Comparison of ENCODE assay signal across 19 cellular contexts in genomic region chr13:67726979-67727378, GRCh38.
DNase-seq lines count a peak whose midpoint lies in the region; TF ChIP-seq lines count a peak whose summit lies in the region.
"Had no signal": no experiment of that assay in that cellular context is flagged by ENCODE, and none has a peak within 500 bp of the region (broad histone marks: within the 10 kb centered on the region; RNA-seq: fewer than 3 reads in every experiment).

No MANE protein-coding gene starts in this region.

- H3K9me3 Mint-ChIP-seq in chondrocyte (ENCODE audit: low read depth), result peaks cover 42% of the 10 kb centered on the region

- no peaks in the 10 kb centered on the region for H3K27me3 ChIP-seq in liver (ENCODE audit: control insufficient read depth in 4 of 4, insufficient read depth in 4 of 4, low read length in 3 of 4)
- H3K27me3 ChIP-seq in tibial nerve, result no peaks in the 10 kb centered on the region
- H3K27me3 ChIP-seq: SJSA1 had no signal

- H3K4me3 Mint-ChIP-seq in chondrocyte (ENCODE audit: unreplicated experiment), result no peak overlapping the region
- H3K4me3 Mint-ChIP-seq: HFFc6 had no signal

- H3K36me3 ChIP-seq in liver (ENCODE audit: control insufficient read depth in 4 of 4, insufficient read depth in 3 of 4, low read depth in 1 of 4, low read length in 3 of 4) (no peaks in the 10 kb centered on the region), tibial nerve (no peaks in the 10 kb centered on the region)
- H3K36me3 ChIP-seq: SJSA1 had no signal

- H3K4me3 ChIP-seq in liver (ENCODE audit: low read depth in 1 of 3, low read length in 3 of 3) (no peak overlapping the region), tibial nerve (no peak overlapping the region)
- H3K4me3 ChIP-seq: A549, SJSA1 had no signal

- DNase-seq in HT1080 (ENCODE audit: low read depth), result peak; percentile 33
- peak; percentile 46 for DNase-seq in chondrocyte (ENCODE audit: low spot score)
- DNase-seq in stimulated activated naive CD4-positive, alpha-beta T cell (lab: John Stamatoyannopoulos, UW), result no peak
- DNase-seq in tibial nerve (ENCODE audit: low spot score in 2 of 2), result no peak
- DNase-seq in NCI-H446 treated with DMSO at 0.1 percent for 48 hours (lab: John Stamatoyannopoulos, UW), result no peak
- no peak for DNase-seq in T-helper 2 cell
- DNase-seq: C1 segment of cervical spinal cord, HFFc6, IMR-90, Kasumi-1, NCI-H1417 treated with DMSO at 0.1 percent for 48 hours, NCI-H2029, NCI-H2171, NCI-H774 had no signal

- H3K4me1 Mint-ChIP-seq in chondrocyte (ENCODE audit: low read depth), result no peaks in the 10 kb centered on the region

- H3K27ac ChIP-seq in 22Rv1 (no peak overlapping the region), liver (ENCODE audit: low read depth in 1 of 2, low read length in 2 of 2) (no peak overlapping the region), tibial nerve (no peak overlapping the region)
- H3K27ac ChIP-seq: A549, RWPE1, SJSA1 had no signal

- H3K27me3 Mint-ChIP-seq in chondrocyte (ENCODE audit: low read depth), result no peaks in the 10 kb centered on the region

- no peak overlapping the region for H3K27ac Mint-ChIP-seq in chondrocyte (ENCODE audit: unreplicated experiment)
- H3K27ac Mint-ChIP-seq: HFFc6 had no signal

- peaks cover 11% of the 10 kb centered on the region for H3K36me3 Mint-ChIP-seq in chondrocyte (ENCODE audit: low read depth)

- H3K4me1 ChIP-seq in liver (ENCODE audit: control insufficient read depth in 4 of 4, insufficient read depth in 4 of 4, low read length in 3 of 4), result no peaks in the 10 kb centered on the region
- H3K4me1 ChIP-seq in tibial nerve, result no peaks in the 10 kb centered on the region
- H3K4me1 ChIP-seq: A549, SJSA1 had no signal

- peak in 1 of 2 donors; percentile 47 for TF ChIP-seq RAD21 in liver (IDR thresholded peaks at IDR 0.05)

- 31% methylated on average over 3 of the region's 3 CpGs for WGBS in liver
- WGBS in tibial nerve, 2 donors, result 54 to 76% methylated on average over 3 of the region's 3 CpGs

- TF ChIP-seq POLR2A in tibial nerve (IDR thresholded peaks at IDR 0.05), result no peak

- no peak overlapping the region for H3K9ac ChIP-seq in liver (ENCODE audit: low read depth in 1 of 2, low read length in 2 of 2)

- H3K9me3 ChIP-seq in liver (ENCODE audit: control insufficient read depth in 4 of 4, low read length in 3 of 4), result peaks cover 0 to 3% (median 2%) of the 10 kb centered on the region in 4 donors
- H3K9me3 ChIP-seq in tibial nerve, result peaks cover 0 to 27% (median 4%) of the 10 kb centered on the region in 4 donors
- H3K9me3 ChIP-seq: SJSA1 had no signal

- TF ChIP-seq EP300 in tibial nerve (IDR thresholded peaks at IDR 0.05), result no peak

- TF ChIP-seq CTCF in 22Rv1 (IDR thresholded peaks at IDR 0.05), result peak; percentile 60
- TF ChIP-seq CTCF in chondrocyte (IDR thresholded peaks at IDR 0.05), result no peak
- TF ChIP-seq CTCF in liver (IDR thresholded peaks at IDR 0.05; ENCODE audit: low read depth, low read length, missing input control), result no peak
- no peak for TF ChIP-seq CTCF in tibial nerve (IDR thresholded peaks at IDR 0.05)

TF ChIP-seq in liver, 16 proteins besides CTCF, POLR2A, EP300 and RAD21:
- TF ChIP-seq JUND (IDR thresholded peaks at IDR 0.05) (no peak), FOXA2 (IDR thresholded peaks at IDR 0.05) (peak; percentile 20)

Comparison
In these comparisons a context has a peak if more than half of its experiments do, and no peak if none do; other contexts are left out.
1. DNase-seq: peak in HT1080 (single experiment) and chondrocyte (single experiment); none in stimulated activated naive CD4-positive, alpha-beta T cell (0 of 6), tibial nerve (0 of 2), NCI-H446 treated with DMSO at 0.1 percent for 48 hours (single experiment) and T-helper 2 cell (0 of 5).